ENCODE assay signal across 8 cellular contexts in genomic region chr6:156395276-156395675, GRCh38.
A peak's percentile ranks its signal among the peaks of the same experiment; 100 is the strongest.
DNase-seq lines count a peak whose midpoint lies in the region; ATAC-seq lines count a peak whose summit lies in the region.

No MANE protein-coding gene starts in this region.

- H3K9me3 Mint-ChIP-seq in activated CD4-positive, alpha-beta memory T cell treated with anti-CD3 and anti-CD28 coated beads, Interleukin-2, amount 10 ng/mL, durations not matched to agents 7 days and 5 days: no peaks in the 10 kb centered on the region

- CTCF ChIA-PET in activated CD4-positive, alpha-beta memory T cell treated with anti-CD3 and anti-CD28 coated beads, Interleukin-2, amount 10 ng/mL, durations not matched to agents 7 days and 5 days (lab: Charles Lee): interaction anchor here (0.6 kb wide), 1 partner anchor 267 kb away, joined by 3 read pairs; no protein-coding TSS in a partner anchor

- POLR2A ChIA-PET in activated CD4-positive, alpha-beta memory T cell treated with anti-CD3 and anti-CD28 coated beads, Interleukin-2, amount 10 ng/mL, durations not matched to agents 7 days and 5 days (lab: Charles Lee): interaction anchor here (0.7 to 2.7 kb wide), 3 partner anchors 28 to 392 kb away, joined by 3 to 11 read pairs (median 3); no protein-coding TSS in a partner anchor

- peaks cover 39% of the 10 kb centered on the region for H3K27me3 Mint-ChIP-seq in activated CD4-positive, alpha-beta memory T cell treated with anti-CD3 and anti-CD28 coated beads, Interleukin-2, amount 10 ng/mL, durations not matched to agents 7 days and 5 days

- ATAC-seq in GM19452 (IDR thresholded peaks at IDR 0.05; ENCODE audit: unreplicated experiment): peak; percentile 62
- ATAC-seq in HG03280 (IDR thresholded peaks at IDR 0.05; ENCODE audit: unreplicated experiment): peak; percentile 68

- H3K4me3 Mint-ChIP-seq in activated CD4-positive, alpha-beta memory T cell treated with anti-CD3 and anti-CD28 coated beads, Interleukin-2, amount 10 ng/mL, durations not matched to agents 7 days and 5 days: peak overlapping the region; percentile 10

- H3K4me1 Mint-ChIP-seq in activated CD4-positive, alpha-beta memory T cell treated with anti-CD3 and anti-CD28 coated beads, Interleukin-2, amount 10 ng/mL, durations not matched to agents 7 days and 5 days: peaks cover 35% of the 10 kb centered on the region

- H3K27ac Mint-ChIP-seq in activated CD4-positive, alpha-beta memory T cell treated with anti-CD3 and anti-CD28 coated beads, Interleukin-2, amount 10 ng/mL, durations not matched to agents 7 days and 5 days: peak overlapping the region; percentile 87

- peak; percentile 43 for DNase-seq in activated CD4-positive, alpha-beta memory T cell treated with anti-CD3 and anti-CD28 coated beads, Interleukin-2, amount 10 ng/mL, durations not matched to agents 7 days and 5 days
- DNase-seq in stimulated activated CD4-positive, alpha-beta T cell treated with anti-CD3 and anti-CD28 coated beads, Interleukin-4, amount 100 ng/mL, for 4 hours: peak; percentile 14 to 51
- no peak for DNase-seq in activated gamma-delta T cell treated with Interleukin-2 at 50 U/mL for 16 hours
- DNase-seq in NCI-H2227 treated with DMSO at 0.1 percent for 48 hours (lab: John Stamatoyannopoulos, UW): no peak
- DNase-seq in hypothalamus (lab: John Stamatoyannopoulos, UW): no peak
- DNase-seq in middle frontal gyrus (ENCODE audit: extremely low spot score, low spot score): no peak

- H3K36me3 Mint-ChIP-seq in activated CD4-positive, alpha-beta memory T cell treated with anti-CD3 and anti-CD28 coated beads, Interleukin-2, amount 10 ng/mL, durations not matched to agents 7 days and 5 days (ENCODE audit: low read depth): no peaks in the 10 kb centered on the region

Comparison
In these comparisons a context has a peak if more than half of its experiments do, and no peak if none do; other contexts are left out.
1. DNase-seq: peak in activated CD4-positive, alpha-beta memory T cell treated with anti-CD3 and anti-CD28 coated beads, Interleukin-2, amount 10 ng/mL, durations not matched to agents 7 days and 5 days (single experiment) and stimulated activated CD4-positive, alpha-beta T cell treated with anti-CD3 and anti-CD28 coated beads, Interleukin-4, amount 100 ng/mL, for 4 hours (2 of 2); none in activated gamma-delta T cell treated with Interleukin-2 at 50 U/mL for 16 hours (single experiment), NCI-H2227 treated with DMSO at 0.1 percent for 48 hours (single experiment), hypothalamus (0 of 51) and middle frontal gyrus (single experiment).